Comparison of ENCODE assay signal across 8 cellular contexts in the genomic region with DNA sequence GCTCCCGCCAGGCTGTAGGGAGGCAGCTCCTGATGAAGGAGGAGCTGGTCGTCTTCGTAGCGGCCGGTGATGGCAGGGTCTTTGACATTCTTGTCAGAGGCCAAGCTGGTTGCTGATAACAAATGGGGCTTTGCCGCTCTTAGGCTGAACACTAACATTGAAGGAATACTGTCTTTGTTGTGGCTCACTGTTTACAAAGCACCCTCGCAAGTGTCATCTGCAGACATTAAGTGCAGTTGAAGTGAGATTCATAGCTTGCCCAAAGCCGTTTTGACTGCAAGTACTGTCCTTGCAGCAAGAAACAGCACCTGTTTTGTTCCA. TPM values are rescaled to one million over a fixed set of nuclear protein-coding genes. Genes with fewer than 3 reads are reported as not detected.
A peak's percentile ranks its signal among the peaks of the same experiment; 100 is the strongest.
DNase-seq lines count a peak whose midpoint lies in the region; FAIRE-seq and TF ChIP-seq lines count a peak whose summit lies in the region.

No MANE protein-coding gene starts in this region.

- no peak overlapping the region for H3K14ac ChIP-seq in H1 (ENCODE audit: insufficient read length)

- no peak overlapping the region for H2BK120ac ChIP-seq in H1 (replicated peaks; ENCODE audit: low read depth, low read length)

- POLR2A ChIA-PET in H1 (lab: Charles Lee; ENCODE audit: partially characterized antibody): interaction anchor here (0.6 to 2.1 kb wide), 11 partner anchors 11 to 350 kb away, joined by 3 to 11 read pairs (median 4); partner anchors contain the start of genes TMEM41A and TRA2B

- peaks cover 4% of the 10 kb centered on the region for H3K27me3 Mint-ChIP-seq in neural progenitor cell (ENCODE audit: insufficient read depth, low read depth)

- DNase-seq in NCI-H524 (lab: John Stamatoyannopoulos, UW): peak; percentile 61 to 73
- no peak for DNase-seq in H1 (ENCODE audit: low read depth in 1 of 2, low spot score in 2 of 2)
- DNase-seq in neural progenitor cell (ENCODE audit: low spot score): no peak
- no peak for DNase-seq in stimulated activated CD4-positive, alpha-beta T cell treated with anti-CD3 and anti-CD28 coated beads, Interleukin-4, amount 100 ng/mL, for 4 hours
- DNase-seq in COLO668 (lab: John Stamatoyannopoulos, UW; ENCODE audit: unreplicated experiment): no peak
- no peak for DNase-seq in MV-4-11 (lab: John Stamatoyannopoulos, UW)
- no peak for DNase-seq in dermis blood vessel endothelial cell

- H3K4me1 Mint-ChIP-seq in neural progenitor cell: peaks cover 23% of the 10 kb centered on the region

- no peak for TF ChIP-seq EP300 in H1 (IDR thresholded peaks at IDR 0.05; ENCODE audit: borderline replicate concordance in 1 of 2, low read depth in 2 of 2, low read length in 2 of 2)

- no peak for TF ChIP-seq CTCF in H1 (IDR thresholded peaks at IDR 0.05; ENCODE audit: control extremely low read depth in 1 of 3, insufficient read depth in 1 of 3, low read depth in 1 of 3, low read length in 3 of 3)
- TF ChIP-seq CTCF in neural progenitor cell (IDR thresholded peaks at IDR 0.05): no peak

- no peaks in the 10 kb centered on the region for H3K36me3 Mint-ChIP-seq in neural progenitor cell

- H3K4me3 Mint-ChIP-seq in neural progenitor cell: peak overlapping the region; percentile 91

- H3K27me3 ChIP-seq in H1 (replicated peaks in 1 of 4; ENCODE audit: control insufficient read depth in 3 of 4, extremely low read depth in 1 of 4, insufficient read depth in 3 of 4, low read length in 3 of 4) (no peaks in the 10 kb centered on the region), neural progenitor cell (no peaks in the 10 kb centered on the region)

- peak overlapping the region; percentile 29 for H3K27ac Mint-ChIP-seq in neural progenitor cell

- CTCF ChIA-PET in H1 (lab: Charles Lee; ENCODE audit: partially characterized antibody): interaction anchor here (0.6 to 1.5 kb wide), 6 partner anchors 9 to 74 kb away, joined by 3 to 8 read pairs (median 3); no protein-coding TSS in a partner anchor

- H2AFZ ChIP-seq in H1 (ENCODE audit: low read length) (no peak overlapping the region), neural progenitor cell (replicated peaks) (peak overlapping the region; percentile 89)

- H2BK5ac ChIP-seq in H1 (ENCODE audit: low read depth, low read length): peak overlapping the region; percentile 46; the same call in 1 of the 2 replicates

- no peak overlapping the region for H4K91ac ChIP-seq in H1 (replicated peaks; ENCODE audit: insufficient read length, low read length)

- no peak for TF ChIP-seq RAD21 in H1 (IDR thresholded peaks at IDR 0.05 in 1 of 2, conservative IDR thresholded peaks at IDR 0.05 in 1 of 2; ENCODE audit: low read depth in 2 of 2, low read length in 2 of 2)

- H3K4ac ChIP-seq in H1 (replicated peaks; ENCODE audit: insufficient read length, low read depth, low read length): no peak overlapping the region

- no peak overlapping the region for H3K18ac ChIP-seq in H1 (ENCODE audit: extremely low read depth, low read length)

- H2BK20ac ChIP-seq in H1 (ENCODE audit: low read length): no peak overlapping the region

- no peak overlapping the region for H2BK12ac ChIP-seq in H1 (ENCODE audit: low read depth, low read length)

- peak overlapping the region; percentile 54 for H4K8ac ChIP-seq in H1 (ENCODE audit: extremely low read depth, insufficient read depth, low read length)

- H3K9ac ChIP-seq in H1 (replicated peaks in 1 of 4; ENCODE audit: extremely low read depth in 1 of 4, low read depth in 3 of 4, low read length in 3 of 4): peak overlapping the region; percentile 31 to 86 (median 84)
- peak overlapping the region; percentile 92 for H3K9ac ChIP-seq in neural progenitor cell

- peaks cover 12% of the 10 kb centered on the region for H3K79me1 ChIP-seq in H1 (ENCODE audit: low read depth, low read length)

- peaks cover 49% of the 10 kb centered on the region for H3F3A ChIP-seq in neural progenitor cell (ENCODE audit: low read depth)

- H2BK15ac ChIP-seq in H1 (ENCODE audit: low read length): no peak overlapping the region

- FAIRE-seq in H1 (lab: Jason Lieb, UNC): no peak

- H3K36me3 ChIP-seq in H1 (ENCODE audit: control insufficient read depth in 2 of 4, insufficient read depth in 4 of 4, low read length in 3 of 4) (peaks cover 0 to 7% (median 2%) of the 10 kb centered on the region in 4 experiments; a peak in 3 of 8 replicates), neural progenitor cell (no peaks in the 10 kb centered on the region)

- H3K79me2 ChIP-seq in H1 (ENCODE audit: control insufficient read depth in 1 of 2, insufficient read depth in 2 of 2, low read length in 2 of 2) (peaks cover 25 to 82% of the 10 kb centered on the region in 2 experiments), neural progenitor cell (ENCODE audit: low read depth) (peaks cover 75% of the 10 kb centered on the region)

- H3K4me2 ChIP-seq in H1 (ENCODE audit: insufficient read depth in 1 of 2, low read depth in 2 of 2, low read length in 2 of 2) (peak overlapping the region; percentile 90 to 97), neural progenitor cell (peak overlapping the region; percentile 95)

- no peaks in the 10 kb centered on the region for H3K9me3 Mint-ChIP-seq in neural progenitor cell

- H3K4me1 ChIP-seq in H1 (replicated peaks in 1 of 4; ENCODE audit: control insufficient read depth in 3 of 4, insufficient read depth in 4 of 4, low read length in 3 of 4) (peaks cover 0 to 22% (median 7%) of the 10 kb centered on the region in 4 experiments; a peak in 6 of 7 replicates), neural progenitor cell (peaks cover 18% of the 10 kb centered on the region)

- H3K27ac ChIP-seq in H1 (ENCODE audit: low read depth, low read length): peak overlapping the region; percentile 69
- H3K27ac ChIP-seq in neural progenitor cell: peak overlapping the region; percentile 92

- no peak overlapping the region for H3K56ac ChIP-seq in H1 (replicated peaks; ENCODE audit: insufficient read length, low read depth, low read length)

- no peak overlapping the region for H4K5ac ChIP-seq in H1 (ENCODE audit: insufficient read length, low read depth, low read length)

- peaks cover 11% of the 10 kb centered on the region in 2 experiments for H4K20me1 ChIP-seq in H1 (replicated peaks in 1 of 2; ENCODE audit: control insufficient read depth in 1 of 2, insufficient read depth in 2 of 2, low read length in 2 of 2)
- peaks cover 9% of the 10 kb centered on the region for H4K20me1 ChIP-seq in neural progenitor cell (ENCODE audit: low read depth)

- H3K23me2 ChIP-seq in H1 (ENCODE audit: low read depth, low read length): peaks cover 12% of the 10 kb centered on the region

- no peak overlapping the region for H3K23ac ChIP-seq in H1 (ENCODE audit: insufficient read length)

- TF ChIP-seq POLR2A in H1 (IDR thresholded peaks at IDR 0.05; ENCODE audit: control extremely low read depth in 1 of 2, low read depth in 2 of 2, low read length in 2 of 2): no peak

- H3K9me3 ChIP-seq in H1 (ENCODE audit: insufficient read depth in 2 of 2, low read depth in 1 of 2, low read length in 1 of 2): no peaks in the 10 kb centered on the region
- no peaks in the 10 kb centered on the region for H3K9me3 ChIP-seq in neural progenitor cell (ENCODE audit: low read depth)

- H3K4me3 ChIP-seq in GM08714 (ENCODE audit: low read length): peak overlapping the region; percentile 83
- H3K4me3 ChIP-seq in H1 (ENCODE audit: extremely low read depth in 1 of 4, insufficient read depth in 2 of 4, low read depth in 3 of 4, low read length in 4 of 4): peak overlapping the region; percentile 75 to 90 (median 84)
- H3K4me3 ChIP-seq in neural progenitor cell: peak overlapping the region; percentile 95

- 24% methylated on average over 8 of the region's 8 CpGs; no CpG with 5 or more reads in 1 of the 2 experiments for WGBS in H1 (ENCODE audit: extremely low coverage in 1 of 2, insufficient coverage in 1 of 2, insufficient read length in 1 of 2, insufficient replicate concordance in 2 of 2, low coverage in 1 of 2, low lambda C conversion rate in 2 of 2, missing lambda C conversion rate in 1 of 2), 2 experiments

- H2AK5ac ChIP-seq in H1 (ENCODE audit: low read depth, low read length): no peak overlapping the region

TF ChIP-seq in H1, 55 proteins besides CTCF, POLR2A, EP300 and RAD21:
- no peak for TF ChIP-seq RBBP5 (IDR thresholded peaks at IDR 0.05; ENCODE audit: borderline replicate concordance, low read depth, low read length)
- peak in 1 of 2 experiments; percentile 74; a peak in 2 of 4 replicates for TF ChIP-seq SIN3A (conservative IDR thresholded peaks at IDR 0.05 in 1 of 2, IDR thresholded peaks at IDR 0.05 in 1 of 2; ENCODE audit: low read depth in 1 of 2, low read length in 2 of 2)
TF ChIP-seq in H1: peak in this region for 1.

RNA-seq across cellular contexts. Expression of gene SENP2, which starts 0.5 kb away (rescaled TPM):
- 69.3 and 75.5 TPM in 2 replicates for total RNA-seq in H1 (2021; fragmentation: NEBNext Ultra II Directional; extraction: Animal tissue kit (Norgen Biotek cat#: 25700))
- polyA plus RNA-seq in H1 (2011; rRNA removed): 25.2 and 27.5 TPM in 2 replicates
- 42.9 TPM for polyA plus RNA-seq in H1 (2011; cell fraction: cytosol; rRNA removed)
- 40.0 TPM for polyA plus RNA-seq in H1 (2011; cell fraction: nucleus; rRNA removed)
- polyA plus RNA-seq in H1 (2012, experiment 1 of 2): 33.9 to 44.9 TPM (median 40.9 TPM) in 4 replicates
- 4.4 TPM for polyA plus RNA-seq in H1 (2012, experiment 2 of 2)
- 37.4 TPM for polyA plus RNA-seq in H1 (2013, experiment 1 of 2)
- 38.2 TPM for polyA plus RNA-seq in H1 (2013, experiment 2 of 2)
- polyA minus RNA-seq in H1 (2011; rRNA and poly(A)+ RNA removed): 83.2 and 93.8 TPM in 2 replicates
- polyA minus RNA-seq in H1 (2011; cell fraction: cytosol; rRNA and poly(A)+ RNA removed): 51.6 TPM
- 59.4 TPM for polyA minus RNA-seq in H1 (2011; cell fraction: nucleus; rRNA and poly(A)+ RNA removed)
- 46.5 and 48.4 TPM in 2 replicates for total RNA-seq in neural progenitor cell (ENCODE audit: low replicate concordance)
- total RNA-seq in dermis blood vessel endothelial cell: 38.1 and 43.1 TPM in 2 replicates

RNA-seq across cellular contexts. Expression of gene LIPH, which starts 34.2 kb away (rescaled TPM):
- total RNA-seq in H1 (2021; fragmentation: NEBNext Ultra II Directional; extraction: Animal tissue kit (Norgen Biotek cat#: 25700)): 0.44 TPM in 1 of 2 replicates, not detected in the other
- polyA plus RNA-seq in H1 (2011; rRNA removed): 0.06 and 0.08 TPM in 2 replicates
- 0.05 TPM for polyA plus RNA-seq in H1 (2011; cell fraction: cytosol; rRNA removed)
- polyA plus RNA-seq in H1 (2011; cell fraction: nucleus; rRNA removed): not detected
- 0.05 to 0.15 TPM (median 0.13 TPM) in 3 of 4 replicates, not detected in the other for polyA plus RNA-seq in H1 (2012, experiment 1 of 2)
- not detected for polyA plus RNA-seq in H1 (2012, experiment 2 of 2)
- 0.24 TPM for polyA plus RNA-seq in H1 (2013, experiment 1 of 2)
- polyA plus RNA-seq in H1 (2013, experiment 2 of 2): 0.28 TPM
- 0.03 TPM in 1 of 2 replicates, not detected in the other for polyA minus RNA-seq in H1 (2011; rRNA and poly(A)+ RNA removed)
- polyA minus RNA-seq in H1 (2011; cell fraction: cytosol; rRNA and poly(A)+ RNA removed): not detected
- not detected for polyA minus RNA-seq in H1 (2011; cell fraction: nucleus; rRNA and poly(A)+ RNA removed)
- total RNA-seq in neural progenitor cell (ENCODE audit: low replicate concordance): 0.03 TPM in 1 of 2 replicates, not detected in the other
- 0.19 TPM in 1 of 2 replicates, not detected in the other for total RNA-seq in dermis blood vessel endothelial cell

Comparison
In these comparisons a context has a peak if more than half of its experiments do, and no peak if none do; other contexts are left out.
1. DNase-seq: peak in NCI-H524 (2 of 2); none in H1 (0 of 2), neural progenitor cell (single experiment), stimulated activated CD4-positive, alpha-beta T cell treated with anti-CD3 and anti-CD28 coated beads, Interleukin-4, amount 100 ng/mL, for 4 hours (0 of 2), COLO668 (single experiment), MV-4-11 (single experiment) and dermis blood vessel endothelial cell (single experiment).
2. Peak in every context shown above with its lines, with median percentiles within 50 percentile points of each other: H3K4me3 ChIP-seq.